Comparison of ENCODE assay signal across 16 cellular contexts in the genomic region with DNA sequence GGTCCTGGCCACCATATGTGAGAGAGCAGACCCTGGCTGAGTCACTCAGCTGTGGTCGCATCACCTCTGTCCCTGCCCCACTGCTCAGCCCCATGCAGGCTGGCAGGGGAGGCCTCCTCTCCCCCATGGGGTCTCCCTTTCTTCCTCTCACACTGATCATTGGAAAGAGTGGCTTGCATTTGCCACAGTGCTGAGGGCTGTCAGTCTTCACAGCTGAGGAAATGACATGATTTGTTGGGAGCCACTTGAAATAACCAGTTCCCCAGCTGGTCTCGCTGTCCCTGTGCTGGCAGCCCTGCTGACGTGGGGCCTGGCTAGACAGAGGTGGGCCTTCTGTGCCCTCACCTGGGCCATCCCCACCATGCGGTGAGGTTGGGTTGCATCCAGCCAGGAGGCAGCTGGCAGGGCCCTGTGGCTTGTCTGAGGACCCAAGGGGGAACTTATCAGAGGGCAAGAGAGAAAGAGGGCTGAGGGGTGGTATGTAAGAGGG. TPM values are rescaled to one million over a fixed set of nuclear protein-coding genes. Genes with fewer than 3 reads are reported as not detected.
A peak's percentile ranks its signal among the peaks of the same experiment; 100 is the strongest.
DNase-seq lines count a peak whose midpoint lies in the region; ATAC-seq, FAIRE-seq and TF ChIP-seq lines count a peak whose summit lies in the region.
"Had no signal": no experiment of that assay in that cellular context is flagged by ENCODE, and none has a peak within 500 bp of the region (broad histone marks: within the 10 kb centered on the region; RNA-seq: fewer than 3 reads in every experiment).

No MANE protein-coding gene starts in this region.

- H3K18ac ChIP-seq in IMR-90 (ENCODE audit: low read depth, low read length) = 0 out of 2 replicates have a peak overlapping the region, but pooled peaks have one; percentile 1

- 0 out of 22 replicates have a peak, but pooled peaks cover 0 to 5% (median 0%) of the 10 kb centered on the region in 11 experiments for H3K9me3 ChIP-seq in BLaER1 treated with 17β-estradiol and CSF1 and Interleukin-3, amounts not matched to agents 10 nM and 100 nM (replicated peaks in 1 of 11)
- no peaks in the 10 kb centered on the region for H3K9me3 ChIP-seq in IMR-90 (ENCODE audit: control insufficient read depth, insufficient read depth, low read length)
- H3K9me3 ChIP-seq in HepG2 (ENCODE audit: low read length) = no peaks in the 10 kb centered on the region
- no peaks in the 10 kb centered on the region for H3K9me3 ChIP-seq in skeletal muscle satellite cell (replicated peaks; ENCODE audit: low read length)
- H3K9me3 ChIP-seq: thoracic aorta had no signal

- no peaks in the 10 kb centered on the region; a peak in 1 of 22 replicates for H4K20me1 ChIP-seq in BLaER1 treated with 17β-estradiol and CSF1 and Interleukin-3, amounts not matched to agents 10 nM and 100 nM
- no peaks in the 10 kb centered on the region for H4K20me1 ChIP-seq in IMR-90 (ENCODE audit: insufficient read depth, low read length)
- no peaks in the 10 kb centered on the region for H4K20me1 ChIP-seq in HepG2 (ENCODE audit: insufficient read depth, low read length)

- no peak for TF ChIP-seq CTCF in IMR-90 (conservative IDR thresholded peaks at IDR 0.05; ENCODE audit: low read depth, low read length)
- no peak for TF ChIP-seq CTCF in HepG2 (CRISPR knock-in tag; IDR thresholded peaks at IDR 0.05)

- H3K4ac ChIP-seq in IMR-90 (ENCODE audit: low read depth, low read length) = peak overlapping the region; percentile 72

- H3K27ac Mint-ChIP-seq in stimulated activated effector memory CD8-positive, alpha-beta T cell treated with anti-CD3 and anti-CD28 coated beads, Interleukin-12 subunit alpha, Interleukin-12 subunit beta, amount 100 ng/mL, for 72 hours = no peak overlapping the region
- H3K27ac Mint-ChIP-seq: natural killer cell had no signal

- H3K9me1 ChIP-seq in IMR-90 (ENCODE audit: insufficient read depth, low read length) = peaks cover 14% of the 10 kb centered on the region

- H2AFZ ChIP-seq in IMR-90 (replicated peaks; ENCODE audit: low read length, poor library complexity) (peak overlapping the region; percentile 5), HepG2 (ENCODE audit: low read length) (no peak overlapping the region)

- H4K91ac ChIP-seq in IMR-90 (ENCODE audit: insufficient read depth, low read depth, low read length) = peak overlapping the region; percentile 65; the same call in 1 of the 2 replicates

- H3K4me3 ChIP-seq in BLaER1 treated with 17β-estradiol and CSF1 and Interleukin-3, amounts not matched to agents 10 nM and 100 nM = no peak overlapping the region; a peak in 1 of 20 replicates
- no peak overlapping the region for H3K4me3 ChIP-seq in IMR-90 (ENCODE audit: insufficient read depth, low read depth, low read length)
- peak overlapping the region in 1 of 3 experiments; percentile 49; a peak in 2 of 6 replicates for H3K4me3 ChIP-seq in HepG2 (replicated peaks in 1 of 3; ENCODE audit: insufficient read depth in 1 of 3, low read depth in 2 of 3, low read length in 3 of 3)
- H3K4me3 ChIP-seq in skeletal muscle satellite cell (ENCODE audit: low read length) = no peak overlapping the region
- H3K4me3 ChIP-seq: GM23248, thoracic aorta had no signal

- peaks cover 18 to 36% (median 29%) of the 10 kb centered on the region in 10 experiments for H3K4me1 ChIP-seq in BLaER1 treated with 17β-estradiol and CSF1 and Interleukin-3, amounts not matched to agents 10 nM and 100 nM
- peaks cover 11% of the 10 kb centered on the region for H3K4me1 ChIP-seq in IMR-90 (ENCODE audit: control insufficient read depth, insufficient read depth, low read length)
- peaks cover 80% of the 10 kb centered on the region for H3K4me1 ChIP-seq in HepG2 (ENCODE audit: insufficient read depth, low read length)
- peaks cover 19% of the 10 kb centered on the region for H3K4me1 ChIP-seq in skeletal muscle satellite cell (ENCODE audit: control insufficient read depth, insufficient read depth, low read length)

- H3K23ac ChIP-seq in IMR-90 (ENCODE audit: low read depth, low read length) = no peak overlapping the region; the same call in 1 of the 2 replicates

- H3K4me2 ChIP-seq in BLaER1 treated with 17β-estradiol and CSF1 and Interleukin-3, amounts not matched to agents 10 nM and 100 nM = peak overlapping the region; percentile 53 to 86 (median 65)
- no peak overlapping the region for H3K4me2 ChIP-seq in IMR-90 (ENCODE audit: low read depth, low read length)
- H3K4me2 ChIP-seq in HepG2 (ENCODE audit: low read depth, low read length) = peak overlapping the region; percentile 84
- H3K4me2 ChIP-seq in skeletal muscle satellite cell (ENCODE audit: low read length) = peak overlapping the region; percentile 51

- WGBS in IMR-90 (ENCODE audit: extremely low coverage in 2 of 2, insufficient read length in 1 of 2), 2 experiments = 100% methylated on average over 1 of the region's 4 CpGs; no CpG with 5 or more reads in 1 of the 2 experiments
- 22% methylated on average over 3 of the region's 4 CpGs for WGBS in HepG2 (ENCODE audit: low lambda C conversion rate)

- H3K9ac ChIP-seq in BLaER1 treated with 17β-estradiol and CSF1 and Interleukin-3, amounts not matched to agents 10 nM and 100 nM = peak overlapping the region in 1 of 11 experiments; percentile 36; a peak in 1 of 22 replicates
- H3K9ac ChIP-seq in IMR-90 (ENCODE audit: low read depth, low read length) = no peak overlapping the region
- H3K9ac ChIP-seq in HepG2 (ENCODE audit: insufficient read depth, low read depth, low read length) = peak overlapping the region; percentile 62
- no peak overlapping the region for H3K9ac ChIP-seq in skeletal muscle satellite cell (ENCODE audit: low read depth, low read length)
- H3K9ac ChIP-seq: GM23248 had no signal

- no peak overlapping the region for H3K56ac ChIP-seq in IMR-90 (ENCODE audit: extremely low read depth, insufficient read depth, low read length)

- ATAC-seq in IMR-90 (ENCODE audit: low read depth) = no peak
- ATAC-seq in HepG2 = peak; percentile 51
- no peak for ATAC-seq in HG03378 (IDR thresholded peaks at IDR 0.05; ENCODE audit: unreplicated experiment)
- no peak for ATAC-seq in activated T-cell treated with anti-CD3 and anti-CD28 coated beads, Interleukin-2, amount 50 U/mL, for 4 hours
- ATAC-seq in stimulated activated effector memory CD8-positive, alpha-beta T cell treated with anti-CD3 and anti-CD28 coated beads, Interleukin-12 subunit alpha, Interleukin-12 subunit beta, amount 100 ng/mL, for 72 hours = no peak
- ATAC-seq: natural killer cell had no signal

- peak overlapping the region; percentile 29 to 51 for H4K8ac ChIP-seq in IMR-90 (ENCODE audit: low read depth in 2 of 2, low read length in 2 of 2)

- H3K27me3 Mint-ChIP-seq in activated T-cell treated with anti-CD3 and anti-CD28 coated beads, Interleukin-2, amount 50 U/mL, for 4 hours (ENCODE audit: low read depth) = no peaks in the 10 kb centered on the region

- no peak for FAIRE-seq in HepG2 (lab: Jason Lieb, UNC)
- FAIRE-seq: keratinocyte had no signal

- DNase-seq in IMR-90 (no peak), HepG2 (ENCODE audit: low spot score) (no peak)
- DNase-seq in activated T-cell treated with anti-CD3 and anti-CD28 coated beads, Interleukin-2, amount 50 U/mL, for 4 hours = no peak
- no peak for DNase-seq in stimulated activated CD4-positive, alpha-beta T cell treated with anti-CD3 and anti-CD28 coated beads, Interleukin-2, amount 100 ng/mL, for 24 hours
- no peak for DNase-seq in stimulated activated effector memory CD8-positive, alpha-beta T cell treated with anti-CD3 and anti-CD28 coated beads, Interleukin-12 subunit alpha, Interleukin-12 subunit beta, amount 100 ng/mL, for 72 hours (ENCODE audit: low spot score in 2 of 2)
- DNase-seq: activated naive CD4-positive, alpha-beta T cell treated with Interleukin-2 at 50 U/mL for 16 hours; GF-D8; natural killer cell; NCI-H187 treated with DMSO at 0.1 percent for 48 hours had no signal

- TF ChIP-seq EP300 in HepG2 (IDR thresholded peaks at IDR 0.05; ENCODE audit: low read depth in 2 of 2, low read length in 2 of 2) (no peak), HepG2 (CRISPR knock-in tag; IDR thresholded peaks at IDR 0.05; ENCODE audit: borderline replicate concordance) (no peak)

- H3K36me3 Mint-ChIP-seq in activated T-cell treated with anti-CD3 and anti-CD28 coated beads, Interleukin-2, amount 50 U/mL, for 4 hours (ENCODE audit: insufficient read depth) = no peaks in the 10 kb centered on the region
- H3K36me3 Mint-ChIP-seq in stimulated activated effector memory CD8-positive, alpha-beta T cell treated with anti-CD3 and anti-CD28 coated beads, Interleukin-12 subunit alpha, Interleukin-12 subunit beta, amount 100 ng/mL, for 72 hours = no peaks in the 10 kb centered on the region
- H3K36me3 Mint-ChIP-seq: natural killer cell had no signal

- peak overlapping the region; percentile 36 for H2BK20ac ChIP-seq in IMR-90 (ENCODE audit: low read depth, low read length)

- CTCF ChIA-PET in IMR-90 (lab: Yijun Ruan, JAX) = no interaction called here
- CTCF ChIA-PET in HepG2 (lab: Yijun Ruan, JAX; ENCODE audit: low intra/inter-chr PET ratio, low total read pairs) = no interaction called here

- H3K79me1 ChIP-seq in IMR-90 (ENCODE audit: low read depth in 1 of 2, low read length in 2 of 2) = no peaks in the 10 kb centered on the region

- no peak overlapping the region for H3K14ac ChIP-seq in IMR-90 (replicated peaks; ENCODE audit: low read depth, low read length)

- H3K36me3 ChIP-seq in BLaER1 treated with 17β-estradiol and CSF1 and Interleukin-3, amounts not matched to agents 10 nM and 100 nM = no peaks in the 10 kb centered on the region
- H3K36me3 ChIP-seq in IMR-90 (ENCODE audit: control insufficient read depth, insufficient read depth, low read length) (no peaks in the 10 kb centered on the region), HepG2 (replicated peaks in 1 of 2; ENCODE audit: control insufficient read depth in 1 of 2, insufficient read depth in 2 of 2, low read length in 2 of 2) (no peaks in the 10 kb centered on the region), skeletal muscle satellite cell (ENCODE audit: insufficient read depth, low read length) (no peaks in the 10 kb centered on the region)
- H3K36me3 ChIP-seq: thoracic aorta had no signal

- H2BK5ac ChIP-seq in IMR-90 (ENCODE audit: low read depth, low read length, poor library complexity, severe bottlenecking) = peak overlapping the region; percentile 21

- dilution Hi-C loops in IMR-90 (cut with HindIII; ENCODE audit: low sequenced_read_pairs, unreplicated experiment) = no loop called here

- H2AK5ac ChIP-seq in IMR-90 (ENCODE audit: low read depth, low read length) = peak overlapping the region; percentile 46

- no peak overlapping the region for H4K5ac ChIP-seq in IMR-90 (ENCODE audit: low read depth, low read length)

- BruUV-seq in IMR-90 (replicated peaks; lab: Mats Ljungman, UMichigan) (no TSS peak), HepG2 (replicated peaks; lab: Mats Ljungman, UMichigan) (TSS peak; percentile 87)

- peak overlapping the region; percentile 46; the same call in 2 of the 3 replicates for H2BK15ac ChIP-seq in IMR-90 (ENCODE audit: low read depth, low read length)

- H3K9me3 Mint-ChIP-seq in activated T-cell treated with anti-CD3 and anti-CD28 coated beads, Interleukin-2, amount 50 U/mL, for 4 hours = peaks cover 4% of the 10 kb centered on the region
- H3K9me3 Mint-ChIP-seq in stimulated activated effector memory CD8-positive, alpha-beta T cell treated with anti-CD3 and anti-CD28 coated beads, Interleukin-12 subunit alpha, Interleukin-12 subunit beta, amount 100 ng/mL, for 72 hours = peaks cover 3% of the 10 kb centered on the region
- H3K9me3 Mint-ChIP-seq: natural killer cell had no signal

- no peaks in the 10 kb centered on the region for H3K4me1 Mint-ChIP-seq in activated T-cell treated with anti-CD3 and anti-CD28 coated beads, Interleukin-2, amount 50 U/mL, for 4 hours (ENCODE audit: low read depth)
- H3K4me1 Mint-ChIP-seq in stimulated activated effector memory CD8-positive, alpha-beta T cell treated with anti-CD3 and anti-CD28 coated beads, Interleukin-12 subunit alpha, Interleukin-12 subunit beta, amount 100 ng/mL, for 72 hours = no peaks in the 10 kb centered on the region
- H3K4me1 Mint-ChIP-seq: natural killer cell had no signal

- POLR2A ChIA-PET in IMR-90 (lab: Charles Lee; ENCODE audit: unreplicated experiment) = no interaction called here
- POLR2A ChIA-PET in HepG2 (lab: Yijun Ruan, JAX) = interaction anchor here (0.6 to 5.2 kb wide), 25 partner anchors 10 to 145 kb away, joined by 3 to 57 read pairs (median 4); partner anchors contain the start of genes PEMT and RASD1

- no peaks in the 10 kb centered on the region for H3K79me2 ChIP-seq in HepG2 (ENCODE audit: insufficient read depth, low read length)

- no peaks in the 10 kb centered on the region for H3K27me3 ChIP-seq in BLaER1 treated with 17β-estradiol and CSF1 and Interleukin-3, amounts not matched to agents 10 nM and 100 nM
- H3K27me3 ChIP-seq in IMR-90 (ENCODE audit: control insufficient read depth, insufficient read depth, low read length) = peaks cover 2% of the 10 kb centered on the region
- 0 out of 5 replicates have a peak, but pooled peaks cover 0 to 13% of the 10 kb centered on the region in 2 experiments for H3K27me3 ChIP-seq in HepG2 (ENCODE audit: control insufficient read depth in 1 of 2, insufficient read depth in 2 of 2, low read length in 2 of 2)
- H3K27me3 ChIP-seq in skeletal muscle satellite cell (ENCODE audit: control insufficient read depth, insufficient read depth, low read length) = peaks cover 16% of the 10 kb centered on the region

- no peak overlapping the region for H3K4me3 Mint-ChIP-seq in activated T-cell treated with anti-CD3 and anti-CD28 coated beads, Interleukin-2, amount 50 U/mL, for 4 hours
- H3K4me3 Mint-ChIP-seq in stimulated activated effector memory CD8-positive, alpha-beta T cell treated with anti-CD3 and anti-CD28 coated beads, Interleukin-12 subunit alpha, Interleukin-12 subunit beta, amount 100 ng/mL, for 72 hours = no peak overlapping the region
- H3K4me3 Mint-ChIP-seq: natural killer cell had no signal

- H3K27ac ChIP-seq in BLaER1 treated with 17β-estradiol and CSF1 and Interleukin-3, amounts not matched to agents 10 nM and 100 nM = peak overlapping the region in 2 of 11 experiments; percentile 20 to 38; a peak in 3 of 22 replicates
- H3K27ac ChIP-seq in IMR-90 (ENCODE audit: insufficient read depth, low read length) (no peak overlapping the region), HepG2 (ENCODE audit: extremely low read length, insufficient read depth, low read length) (peak overlapping the region; percentile 65)
- H3K27ac ChIP-seq: thoracic aorta had no signal

- TF ChIP-seq RAD21 in IMR-90 (IDR thresholded peaks at IDR 0.05; ENCODE audit: low read length) = no peak
- no peak for TF ChIP-seq RAD21 in HepG2 (CRISPR knock-in tag; IDR thresholded peaks at IDR 0.05)

- H2BK120ac ChIP-seq in IMR-90 (ENCODE audit: low read depth, low read length) = peak overlapping the region; percentile 71

- H2AK9ac ChIP-seq in IMR-90 (replicated peaks; ENCODE audit: low read depth, low read length, poor library complexity) = peak overlapping the region; percentile 52

- TF ChIP-seq POLR2A in IMR-90 (IDR thresholded peaks at IDR 0.05; ENCODE audit: low read depth, low read length) = no peak
- TF ChIP-seq POLR2A in HepG2 (IDR thresholded peaks at IDR 0.05; ENCODE audit: insufficient read depth in 1 of 2, low read depth in 2 of 2, low read length in 2 of 2) = no peak; a peak in 1 of 4 replicates

- intact Hi-C loops in IMR-90 (cut with micrococcal nuclease) = no loop called here
- intact Hi-C loops in HepG2 (cut with micrococcal nuclease; ENCODE audit: unreplicated experiment) = loop anchor here (5.0 kb wide), 1 partner anchor 51 kb away; the partner anchor contains the start of gene RASD1

- in situ Hi-C loops in IMR-90 (cut with MboI; ENCODE audit: low sequenced_read_pairs) = no loop called here
- in situ Hi-C loops in HepG2 (cut with HindIII; ENCODE audit: extremely low pct_ligation_motif_present, low pct_unique_long_range_greater_than_20kb) = loop anchor here (5.0 kb wide), 1 partner anchor 89 kb away; no protein-coding TSS in a partner anchor

RNA-seq across cellular contexts. Expression of gene MED9, which starts 30.1 kb away (rescaled TPM):
- 6.1 and 8.9 TPM in 2 replicates for total RNA-seq in IMR-90 (2012; rRNA removed)
- 9.1 and 10.1 TPM in 2 replicates for polyA plus RNA-seq in IMR-90 (2012; rRNA removed)
- polyA plus RNA-seq in IMR-90 (2012; cell fraction: cytosol; rRNA removed) = 3.3 and 9.5 TPM in 2 replicates
- polyA plus RNA-seq in IMR-90 (2012; cell fraction: nucleus; rRNA removed; ENCODE audit: low replicate concordance) = 12.6 and 13.5 TPM in 2 replicates
- 11.7 and 15.1 TPM in 2 replicates for total RNA-seq in HepG2 (2016; rRNA removed; fragmentation: Illumina TruSeq; extraction: Trizol)
- 4.0 and 4.2 TPM in 2 replicates for total RNA-seq in HepG2 (2016; cell fraction: cytosol; rRNA removed; fragmentation: Illumina TruSeq; extraction: Trizol; ENCODE audit: low read depth)
- 11.7 and 14.4 TPM in 2 replicates for total RNA-seq in HepG2 (2016; cell fraction: insoluble cytoplasmic fraction; rRNA removed; fragmentation: Illumina TruSeq; extraction: Trizol)
- total RNA-seq in HepG2 (2016; cell fraction: membrane; rRNA removed; fragmentation: Illumina TruSeq; extraction: Trizol) = 9.8 and 10.7 TPM in 2 replicates
- 10.8 and 11.7 TPM in 2 replicates for total RNA-seq in HepG2 (2016; cell fraction: nucleus; rRNA removed; fragmentation: Illumina TruSeq; extraction: Trizol)
- 11.9 and 14.4 TPM in 2 replicates for polyA plus RNA-seq in HepG2 (2011; rRNA removed)
- 18.3 and 21.5 TPM in 2 replicates for polyA plus RNA-seq in HepG2 (2011; cell fraction: cytosol; rRNA removed)
- 15.4 and 17.5 TPM in 2 replicates for polyA plus RNA-seq in HepG2 (2011; cell fraction: nucleus; rRNA removed)
- 9.2 and 11.4 TPM in 2 replicates for polyA plus RNA-seq in HepG2 (2012)
- polyA plus RNA-seq in HepG2 (2016; cell fraction: cytosol; fragmentation: Illumina TruSeq; extraction: Trizol; ENCODE audit: low read depth) = 3.0 and 3.1 TPM in 2 replicates
- 11.2 and 12.0 TPM in 2 replicates for polyA plus RNA-seq in HepG2 (2016; cell fraction: insoluble cytoplasmic fraction; fragmentation: Illumina TruSeq; extraction: Trizol; ENCODE audit: low read depth)
- 6.4 and 7.0 TPM in 2 replicates for polyA plus RNA-seq in HepG2 (2016; cell fraction: membrane; fragmentation: Illumina TruSeq; extraction: Trizol; ENCODE audit: low read depth)
- polyA plus RNA-seq in HepG2 (2016; cell fraction: nucleus; fragmentation: Illumina TruSeq; extraction: Trizol; ENCODE audit: insufficient read depth, low read depth) = 11.4 and 12.6 TPM in 2 replicates
- polyA minus RNA-seq in HepG2 (2011; rRNA and poly(A)+ RNA removed; ENCODE audit: low replicate concordance) = 21.1 and 25.1 TPM in 2 replicates
- polyA minus RNA-seq in HepG2 (2011; cell fraction: cytosol; rRNA and poly(A)+ RNA removed) = 9.8 and 9.9 TPM in 2 replicates
- polyA minus RNA-seq in HepG2 (2011; cell fraction: nucleus; rRNA and poly(A)+ RNA removed) = 24.2 and 25.4 TPM in 2 replicates
- 8.1 and 8.4 TPM in 2 replicates for total RNA-seq in skeletal muscle satellite cell (2012; rRNA removed)
- total RNA-seq in activated T-cell treated with anti-CD3 and anti-CD28 coated beads, Interleukin-2, amount 50 U/mL, for 4 hours = 10 to 100 TPM; 15.0 to 16.4 (median 15.0) TPM

RNA-seq across cellular contexts. Expression of gene RASD1, which starts 49.5 kb away (rescaled TPM):
- total RNA-seq in IMR-90 (2012; rRNA removed) (0.54 and 1.1 TPM in 2 replicates), HepG2 (2016; rRNA removed; fragmentation: Illumina TruSeq; extraction: Trizol) (1.4 and 1.6 TPM in 2 replicates)
- polyA plus RNA-seq in IMR-90 (2012; rRNA removed) (1.4 and 1.8 TPM in 2 replicates), HepG2 (2011; rRNA removed) (4.2 and 8.9 TPM in 2 replicates)
- 1.2 and 5.9 TPM in 2 replicates for polyA plus RNA-seq in IMR-90 (2012; cell fraction: cytosol; rRNA removed)
- polyA plus RNA-seq in IMR-90 (2012; cell fraction: nucleus; rRNA removed; ENCODE audit: low replicate concordance) = 8.4 and 9.1 TPM in 2 replicates
- total RNA-seq in HepG2 (2016; cell fraction: cytosol; rRNA removed; fragmentation: Illumina TruSeq; extraction: Trizol; ENCODE audit: low read depth) = 0.71 and 0.91 TPM in 2 replicates
- 1.4 and 1.9 TPM in 2 replicates for total RNA-seq in HepG2 (2016; cell fraction: insoluble cytoplasmic fraction; rRNA removed; fragmentation: Illumina TruSeq; extraction: Trizol)
- 1.5 and 1.7 TPM in 2 replicates for total RNA-seq in HepG2 (2016; cell fraction: membrane; rRNA removed; fragmentation: Illumina TruSeq; extraction: Trizol)
- total RNA-seq in HepG2 (2016; cell fraction: nucleus; rRNA removed; fragmentation: Illumina TruSeq; extraction: Trizol) = 0.99 and 1.1 TPM in 2 replicates
- polyA plus RNA-seq in HepG2 (2011; cell fraction: cytosol; rRNA removed) = 4.3 and 4.7 TPM in 2 replicates
- polyA plus RNA-seq in HepG2 (2011; cell fraction: nucleus; rRNA removed) = 6.6 and 7.6 TPM in 2 replicates
- 2.1 and 6.2 TPM in 2 replicates for polyA plus RNA-seq in HepG2 (2012)
- 0.32 and 0.38 TPM in 2 replicates for polyA plus RNA-seq in HepG2 (2016; cell fraction: cytosol; fragmentation: Illumina TruSeq; extraction: Trizol; ENCODE audit: low read depth)
- 1.7 and 1.8 TPM in 2 replicates for polyA plus RNA-seq in HepG2 (2016; cell fraction: insoluble cytoplasmic fraction; fragmentation: Illumina TruSeq; extraction: Trizol; ENCODE audit: low read depth)
- 0.63 and 0.72 TPM in 2 replicates for polyA plus RNA-seq in HepG2 (2016; cell fraction: membrane; fragmentation: Illumina TruSeq; extraction: Trizol; ENCODE audit: low read depth)
- 2.7 and 3.4 TPM in 2 replicates for polyA plus RNA-seq in HepG2 (2016; cell fraction: nucleus; fragmentation: Illumina TruSeq; extraction: Trizol; ENCODE audit: insufficient read depth, low read depth)
- polyA minus RNA-seq in HepG2 (2011; rRNA and poly(A)+ RNA removed; ENCODE audit: low replicate concordance) = 3.9 and 12.1 TPM in 2 replicates
- 6.2 and 6.6 TPM in 2 replicates for polyA minus RNA-seq in HepG2 (2011; cell fraction: cytosol; rRNA and poly(A)+ RNA removed)
- polyA minus RNA-seq in HepG2 (2011; cell fraction: nucleus; rRNA and poly(A)+ RNA removed) = 1.7 and 3.1 TPM in 2 replicates
- 2.0 and 3.5 TPM in 2 replicates for total RNA-seq in skeletal muscle satellite cell (2012; rRNA removed)
- 1 to 10 TPM in 2 of 3 donors, under 1 TPM in 1; 0.87 to 1.3 (median 1.1) TPM for total RNA-seq in activated T-cell treated with anti-CD3 and anti-CD28 coated beads, Interleukin-2, amount 50 U/mL, for 4 hours
- total RNA-seq: LHCN-M2 had no signal
